33 cellular contexts compared by ENCODE assay signal in genomic region chr1:47571952-47572351, GRCh38.
"Had no signal": no experiment of that assay in that cellular context is flagged by ENCODE, and none has a peak within 500 bp of the region (broad histone marks: within the 10 kb centered on the region; RNA-seq: fewer than 3 reads in every experiment).

No MANE protein-coding gene starts in this region.

- H3K36me3 Mint-ChIP-seq: activated CD8-positive, alpha-beta memory T cell treated with anti-CD3 and anti-CD28 coated beads, Interleukin-2, amount 10 ng/mL, durations not matched to agents 7 days and 5 days; activated naive CD4-positive, alpha-beta T cell treated with anti-CD3 and anti-CD28 coated beads, Interleukin-2, amount 50 U/mL, for 24 hours; activated naive CD8-positive, alpha-beta T cell treated with anti-CD3 and anti-CD28 coated beads for 36 hours; brain; T-cell had no signal

- H3K27ac ChIP-seq: adrenal gland, breast epithelium, cardiac muscle cell, colonic mucosa, epithelial cell of prostate, esophagus squamous epithelium, gastroesophageal sphincter, heart right ventricle had no signal

- H3K9me3 Mint-ChIP-seq: activated CD4-positive, alpha-beta memory T cell treated with anti-CD3 and anti-CD28 coated beads, Interleukin-2, amount 10 ng/mL, durations not matched to agents 7 days and 5 days; activated CD4-positive, alpha-beta T cell treated with anti-CD3 and anti-CD28 coated beads, Interleukin-2, amount 10 ng/mL, durations not matched to agents 24 days and 14 days; activated naive CD4-positive, alpha-beta T cell treated with anti-CD3 and anti-CD28 coated beads for 36 hours; activated naive CD4-positive, alpha-beta T cell treated with anti-CD3 and anti-CD28 coated beads, Interleukin-2, amount 50 U/mL, for 24 hours; activated naive CD8-positive, alpha-beta T cell treated with anti-CD3 and anti-CD28 coated beads for 36 hours; activated naive CD8-positive, alpha-beta T cell treated with anti-CD3 and anti-CD28 coated beads, Interleukin-2, amount 50 U/mL, for 24 hours; activated T-helper 1 cell treated with anti-CD3 and anti-CD28 coated beads, Interleukin-12 subunit alpha, Interleukin-12 subunit beta, Interleukin-2, Interleukin-4 antibody, amounts not matched to agents 30 ng/mL and 10 ng/mL and 1 ng/mL, durations not matched to agents 14 hours and 24 hours and 36 hours; activated T-helper 2 cell treated with anti-CD3 and anti-CD28 coated beads, Interferon-gamma antibody, Interleukin-2, Interleukin-4, amounts not matched to agents 10 μg/mL and 5 μg/mL and 100 μg/mL, durations not matched to agents 14 hours and 24 hours and 36 hours; T-cell had no signal

- DNase-seq: activated CD4-positive, alpha-beta memory T cell treated with anti-CD3 and anti-CD28 coated beads, Interleukin-2, amount 10 ng/mL, durations not matched to agents 7 days and 5 days; activated CD4-positive, alpha-beta T cell treated with anti-CD3 and anti-CD28 coated beads for 36 hours; activated CD4-positive, alpha-beta T cell treated with anti-CD3 and anti-CD28 coated beads, Interleukin-2, amount 10 ng/mL, durations not matched to agents 24 days and 14 days; activated CD4-positive, CD25-positive, alpha-beta regulatory T cell; activated CD4-positive, CD25-positive, alpha-beta regulatory T cell treated with anti-CD3 and anti-CD28 coated beads, Interleukin-2, amount 50 U/mL, for 72 hours; activated CD8-positive, alpha-beta memory T cell treated with anti-CD3 and anti-CD28 coated beads, Interleukin-2, amount 10 ng/mL, durations not matched to agents 7 days and 5 days; activated CD8-positive, alpha-beta memory T cell treated with anti-CD3 and anti-CD28 coated beads, Interleukin-2, amount 50 U/mL, for 4 hours; activated effector memory CD4-positive, alpha-beta T cell treated with anti-CD3 and anti-CD28 coated beads, Interleukin-2, amount 50 U/mL, for 16 hours; activated naive CD4-positive, alpha-beta T cell treated with anti-CD3 and anti-CD28 coated beads for 36 hours; activated naive CD8-positive, alpha-beta T cell treated with anti-CD3 and anti-CD28 coated beads for 36 hours; activated naive CD8-positive, alpha-beta T cell treated with anti-CD3 and anti-CD28 coated beads, Interleukin-2, amount 50 U/mL, for 24 hours; activated T-cell treated with anti-CD3 and anti-CD28 coated beads, Interleukin-2, amount 50 U/mL, for 1 hour; activated T-cell treated with anti-CD3 and anti-CD28 coated beads, Interleukin-2, amount 50 U/mL, for 48 hours; adrenal gland; aorta; central memory CD4-positive, alpha-beta T cell; cerebellar nuclear complex; colonic mucosa; effector CD8-positive, alpha-beta T cell; esophagus squamous epithelium; foreskin melanocyte; heart right ventricle; T-cell; T-helper 2 cell had no signal

- H3K27me3 ChIP-seq: adrenal gland, cardiac muscle cell, colonic mucosa had no signal

- H3K36me3 ChIP-seq: adrenal gland, breast epithelium, cardiac muscle cell, colonic mucosa, esophagus squamous epithelium, gastroesophageal sphincter, heart right ventricle had no signal

- FAIRE-seq: endometrium had no signal

- H3K4me1 Mint-ChIP-seq: activated CD4-positive, alpha-beta memory T cell treated with anti-CD3 and anti-CD28 coated beads, Interleukin-2, amount 10 ng/mL, durations not matched to agents 7 days and 5 days; activated CD4-positive, alpha-beta T cell treated with anti-CD3 and anti-CD28 coated beads for 36 hours; activated naive CD4-positive, alpha-beta T cell treated with anti-CD3 and anti-CD28 coated beads, Interleukin-2, amount 50 U/mL, for 24 hours; activated naive CD8-positive, alpha-beta T cell treated with anti-CD3 and anti-CD28 coated beads, Interleukin-2, amount 50 U/mL, for 24 hours; T-cell had no signal

- H3K27ac Mint-ChIP-seq: activated CD4-positive, alpha-beta memory T cell treated with anti-CD3 and anti-CD28 coated beads, Interleukin-2, amount 10 ng/mL, durations not matched to agents 7 days and 5 days; activated CD4-positive, alpha-beta T cell treated with anti-CD3 and anti-CD28 coated beads for 36 hours; activated CD4-positive, alpha-beta T cell treated with anti-CD3 and anti-CD28 coated beads, Interleukin-2, amount 10 ng/mL, durations not matched to agents 24 days and 14 days; activated CD8-positive, alpha-beta memory T cell treated with anti-CD3 and anti-CD28 coated beads, Interleukin-2, amount 10 ng/mL, durations not matched to agents 7 days and 5 days; activated naive CD4-positive, alpha-beta T cell treated with anti-CD3 and anti-CD28 coated beads for 36 hours; activated naive CD4-positive, alpha-beta T cell treated with anti-CD3 and anti-CD28 coated beads, Interleukin-2, amount 50 U/mL, for 24 hours; activated naive CD8-positive, alpha-beta T cell treated with anti-CD3 and anti-CD28 coated beads for 36 hours; activated naive CD8-positive, alpha-beta T cell treated with anti-CD3 and anti-CD28 coated beads, Interleukin-2, amount 50 U/mL, for 24 hours; activated T-helper 1 cell treated with anti-CD3 and anti-CD28 coated beads, Interleukin-12 subunit alpha, Interleukin-12 subunit beta, Interleukin-2, Interleukin-4 antibody, amounts not matched to agents 30 ng/mL and 10 ng/mL and 1 ng/mL, durations not matched to agents 14 hours and 24 hours and 36 hours; activated T-helper 2 cell treated with anti-CD3 and anti-CD28 coated beads, Interferon-gamma antibody, Interleukin-2, Interleukin-4, amounts not matched to agents 10 μg/mL and 5 μg/mL and 100 μg/mL, durations not matched to agents 14 hours and 24 hours and 36 hours; T-cell had no signal

- H3K4me3 ChIP-seq: adrenal gland, breast epithelium, cardiac muscle cell, colonic mucosa, esophagus squamous epithelium, gastroesophageal sphincter, heart right ventricle had no signal

- ATAC-seq: activated CD4-positive, alpha-beta T cell treated with anti-CD3 and anti-CD28 coated beads for 36 hours; activated CD8-positive, alpha-beta memory T cell treated with anti-CD3 and anti-CD28 coated beads, Interleukin-2, amount 10 ng/mL, durations not matched to agents 7 days and 5 days; activated naive CD8-positive, alpha-beta T cell treated with anti-CD3 and anti-CD28 coated beads, Interleukin-2, amount 50 U/mL, for 24 hours; gastroesophageal sphincter; heart right ventricle; T-cell had no signal

- H3K9me3 ChIP-seq: adrenal gland, breast epithelium, colonic mucosa, esophagus squamous epithelium, gastroesophageal sphincter, heart right ventricle had no signal

- H3K4me3 Mint-ChIP-seq: activated CD4-positive, alpha-beta memory T cell treated with anti-CD3 and anti-CD28 coated beads, Interleukin-2, amount 10 ng/mL, durations not matched to agents 7 days and 5 days; activated CD4-positive, alpha-beta T cell treated with anti-CD3 and anti-CD28 coated beads for 36 hours; activated CD4-positive, alpha-beta T cell treated with anti-CD3 and anti-CD28 coated beads, Interleukin-2, amount 10 ng/mL, durations not matched to agents 24 days and 14 days; activated CD8-positive, alpha-beta memory T cell treated with anti-CD3 and anti-CD28 coated beads, Interleukin-2, amount 10 ng/mL, durations not matched to agents 7 days and 5 days; activated naive CD4-positive, alpha-beta T cell treated with anti-CD3 and anti-CD28 coated beads for 36 hours; activated naive CD4-positive, alpha-beta T cell treated with anti-CD3 and anti-CD28 coated beads, Interleukin-2, amount 50 U/mL, for 24 hours; activated naive CD8-positive, alpha-beta T cell treated with anti-CD3 and anti-CD28 coated beads for 36 hours; activated naive CD8-positive, alpha-beta T cell treated with anti-CD3 and anti-CD28 coated beads, Interleukin-2, amount 50 U/mL, for 24 hours; activated T-helper 1 cell treated with anti-CD3 and anti-CD28 coated beads, Interleukin-12 subunit alpha, Interleukin-12 subunit beta, Interleukin-2, Interleukin-4 antibody, amounts not matched to agents 30 ng/mL and 10 ng/mL and 1 ng/mL, durations not matched to agents 14 hours and 24 hours and 36 hours; brain; T-cell had no signal

- H3K4me1 ChIP-seq: breast epithelium, colonic mucosa, gastroesophageal sphincter had no signal
